ENCODE assay signal across 8 cellular contexts in genomic region chr7:149196705-149197171, GRCh38. TPM values are rescaled to one million over a fixed set of nuclear protein-coding genes. Genes with fewer than 3 reads are reported as not detected.
A peak's percentile ranks its signal among the peaks of the same experiment; 100 is the strongest.
DNase-seq lines count a peak whose midpoint lies in the region; ATAC-seq and TF ChIP-seq lines count a peak whose summit lies in the region.

No MANE protein-coding gene starts in this region.

- H3K36me3 ChIP-seq in HUES6 (ENCODE audit: control insufficient read depth, insufficient read depth, low read length) (peaks cover 41% of the 10 kb centered on the region), kidney epithelial cell (ENCODE audit: control insufficient read depth, insufficient read depth, low read length) (peaks cover 7% of the 10 kb centered on the region)

- H3K9me3 ChIP-seq in HUES6 (ENCODE audit: control insufficient read depth, insufficient read depth, low read depth, low read length), result no peaks in the 10 kb centered on the region

- ATAC-seq in GM21381 (IDR thresholded peaks at IDR 0.05; ENCODE audit: unreplicated experiment), result no peak

- peak overlapping the region; percentile 92 for H3K9ac ChIP-seq in HUES6 (ENCODE audit: low read length)

- H3K4me1 Mint-ChIP-seq in activated CD4-positive, alpha-beta T cell treated with anti-CD3 and anti-CD28 coated beads, Interleukin-2, amount 10 ng/mL, durations not matched to agents 24 days and 14 days, result peaks cover 38% of the 10 kb centered on the region
- peaks cover 28% of the 10 kb centered on the region for H3K4me1 Mint-ChIP-seq in activated naive CD8-positive, alpha-beta T cell treated with anti-CD3 and anti-CD28 coated beads for 36 hours

- H3K9me3 Mint-ChIP-seq in activated CD4-positive, alpha-beta T cell treated with anti-CD3 and anti-CD28 coated beads, Interleukin-2, amount 10 ng/mL, durations not matched to agents 24 days and 14 days, result no peaks in the 10 kb centered on the region
- no peaks in the 10 kb centered on the region for H3K9me3 Mint-ChIP-seq in activated naive CD8-positive, alpha-beta T cell treated with anti-CD3 and anti-CD28 coated beads for 36 hours

- peak overlapping the region; percentile 96 for H3K27ac Mint-ChIP-seq in activated CD4-positive, alpha-beta T cell treated with anti-CD3 and anti-CD28 coated beads, Interleukin-2, amount 10 ng/mL, durations not matched to agents 24 days and 14 days
- peak overlapping the region; percentile 84 for H3K27ac Mint-ChIP-seq in activated naive CD8-positive, alpha-beta T cell treated with anti-CD3 and anti-CD28 coated beads for 36 hours

- peaks cover 2% of the 10 kb centered on the region for H3K27me3 Mint-ChIP-seq in activated CD4-positive, alpha-beta T cell treated with anti-CD3 and anti-CD28 coated beads, Interleukin-2, amount 10 ng/mL, durations not matched to agents 24 days and 14 days
- no peaks in the 10 kb centered on the region for H3K27me3 Mint-ChIP-seq in activated naive CD8-positive, alpha-beta T cell treated with anti-CD3 and anti-CD28 coated beads for 36 hours

- peak overlapping the region; percentile 96 for H3K4me3 Mint-ChIP-seq in activated CD4-positive, alpha-beta T cell treated with anti-CD3 and anti-CD28 coated beads, Interleukin-2, amount 10 ng/mL, durations not matched to agents 24 days and 14 days
- peak overlapping the region; percentile 92 for H3K4me3 Mint-ChIP-seq in activated naive CD8-positive, alpha-beta T cell treated with anti-CD3 and anti-CD28 coated beads for 36 hours

- no peak for DNase-seq in activated CD4-positive, alpha-beta T cell treated with anti-CD3 and anti-CD28 coated beads, Interleukin-2, amount 10 ng/mL, durations not matched to agents 24 days and 14 days
- DNase-seq in activated CD4-positive, alpha-beta T cell treated with anti-CD3 and anti-CD28 coated beads for 1 hour, result no peak
- DNase-seq in activated naive CD8-positive, alpha-beta T cell treated with anti-CD3 and anti-CD28 coated beads for 36 hours, result peak; percentile 5
- DNase-seq in kidney epithelial cell (ENCODE audit: low read depth), result no peak
- DNase-seq in substantia nigra (lab: John Stamatoyannopoulos, UW), result no peak
- no peak for DNase-seq in effector CD4-positive, alpha-beta T cell

- no peak for TF ChIP-seq CTCF in kidney epithelial cell (IDR thresholded peaks at IDR 0.05; ENCODE audit: insufficient read depth, low read length, poor library complexity, severe bottlenecking)

- H3K36me3 Mint-ChIP-seq in activated CD4-positive, alpha-beta T cell treated with anti-CD3 and anti-CD28 coated beads, Interleukin-2, amount 10 ng/mL, durations not matched to agents 24 days and 14 days (ENCODE audit: low read depth), result peaks cover 50% of the 10 kb centered on the region
- peaks cover 31% of the 10 kb centered on the region for H3K36me3 Mint-ChIP-seq in activated naive CD8-positive, alpha-beta T cell treated with anti-CD3 and anti-CD28 coated beads for 36 hours

- intact Hi-C loops in activated CD4-positive, alpha-beta T cell treated with anti-CD3 and anti-CD28 coated beads, Interleukin-2, amount 10 ng/mL, durations not matched to agents 24 days and 14 days (cut with micrococcal nuclease), result loop anchor here (1.0 to 5.0 kb wide), 2 partner anchors 13 to 169 kb away; partner anchors contain the start of gene PDIA4

- H3K27me3 ChIP-seq in HUES6 (ENCODE audit: control insufficient read depth, insufficient read depth, low read length) (no peaks in the 10 kb centered on the region), kidney epithelial cell (ENCODE audit: control insufficient read depth, insufficient read depth, low read length) (no peaks in the 10 kb centered on the region)

- H3K27ac ChIP-seq in HUES6 (ENCODE audit: low read depth, low read length) (peak overlapping the region; percentile 9; the same call in 1 of the 2 replicates), substantia nigra (ENCODE audit: low read depth, low read length, poor library complexity, severe bottlenecking) (peak overlapping the region; percentile 1)

- peaks cover 8% of the 10 kb centered on the region; the same call in 1 of the 2 replicates for H3K4me1 ChIP-seq in HUES6 (ENCODE audit: control insufficient read depth, insufficient read depth, low read length)

- H3K4me3 ChIP-seq in HUES6 (ENCODE audit: low read depth, low read length) (peak overlapping the region; percentile 80), kidney epithelial cell (ENCODE audit: low read depth, low read length) (peak overlapping the region; percentile 93)

RNA-seq across cellular contexts. Expression of gene ZNF282, which starts 1.4 kb away (rescaled TPM):
- 44.7 and 49.9 TPM in 2 replicates for total RNA-seq in activated CD4-positive, alpha-beta T cell treated with anti-CD3 and anti-CD28 coated beads, Interleukin-2, amount 10 ng/mL, durations not matched to agents 24 days and 14 days
- total RNA-seq in activated naive CD8-positive, alpha-beta T cell treated with anti-CD3 and anti-CD28 coated beads for 36 hours, result 10 to 100 TPM; 30.7 to 30.8 TPM
- total RNA-seq in kidney epithelial cell, result 32.0 and 32.3 TPM in 2 replicates

RNA-seq across cellular contexts. Expression of gene ZNF212, which starts 42.7 kb away (rescaled TPM):
- total RNA-seq in activated CD4-positive, alpha-beta T cell treated with anti-CD3 and anti-CD28 coated beads, Interleukin-2, amount 10 ng/mL, durations not matched to agents 24 days and 14 days, result 18.0 and 18.7 TPM in 2 replicates
- 10 to 100 TPM; 12.5 to 14.6 TPM for total RNA-seq in activated naive CD8-positive, alpha-beta T cell treated with anti-CD3 and anti-CD28 coated beads for 36 hours
- total RNA-seq in kidney epithelial cell, result 6.7 and 8.7 TPM in 2 replicates

RNA-seq across cellular contexts. Expression of gene ZNF398, which starts 49.5 kb away (rescaled TPM):
- total RNA-seq in activated CD4-positive, alpha-beta T cell treated with anti-CD3 and anti-CD28 coated beads, Interleukin-2, amount 10 ng/mL, durations not matched to agents 24 days and 14 days, result 11.7 and 14.2 TPM in 2 replicates
- 10 to 100 TPM; 10.5 to 11.1 TPM for total RNA-seq in activated naive CD8-positive, alpha-beta T cell treated with anti-CD3 and anti-CD28 coated beads for 36 hours
- total RNA-seq in kidney epithelial cell, result 14.2 and 16.0 TPM in 2 replicates
